ENCODE assay signal across 13 cellular contexts in the genomic region with DNA sequence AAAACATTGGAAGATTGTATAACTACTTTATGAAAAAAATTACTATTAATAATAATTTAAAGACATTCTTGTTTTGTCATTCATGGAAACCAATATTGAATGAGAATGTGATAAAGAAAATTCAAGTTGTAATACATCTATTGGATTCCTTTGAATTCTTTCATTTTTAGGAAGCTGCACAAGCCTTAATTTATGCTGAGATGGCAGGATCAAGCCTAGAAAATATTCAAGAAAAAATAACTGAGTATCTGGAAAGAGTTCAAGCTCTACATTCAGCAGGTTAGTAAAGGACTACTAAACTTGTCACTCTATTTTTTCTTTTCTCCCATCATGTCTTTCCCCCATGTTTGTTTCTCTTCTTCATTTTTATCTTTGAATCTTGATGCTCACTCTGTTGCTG. TPM values are rescaled to one million over a fixed set of nuclear protein-coding genes. Genes with fewer than 3 reads are reported as not detected.
A peak's percentile ranks its signal among the peaks of the same experiment; 100 is the strongest.
DNase-seq lines count a peak whose midpoint lies in the region; ATAC-seq lines count a peak whose summit lies in the region.
"Had no signal": no experiment of that assay in that cellular context is flagged by ENCODE, and none has a peak within 500 bp of the region (broad histone marks: within the 10 kb centered on the region; RNA-seq: fewer than 3 reads in every experiment).

No MANE protein-coding gene starts in this region.

- peaks cover 10% of the 10 kb centered on the region for H3K36me3 Mint-ChIP-seq in activated naive CD8-positive, alpha-beta T cell
- H3K36me3 Mint-ChIP-seq in activated naive CD8-positive, alpha-beta T cell treated with anti-CD3 and anti-CD28 coated beads for 36 hours: peaks cover 11% of the 10 kb centered on the region
- no peaks in the 10 kb centered on the region for H3K36me3 Mint-ChIP-seq in T-helper 17 cell (ENCODE audit: low read depth)
- peaks cover 43% of the 10 kb centered on the region for H3K36me3 Mint-ChIP-seq in central memory CD8-positive, alpha-beta T cell (ENCODE audit: insufficient read depth)

- H3K9me3 ChIP-seq in T-helper 17 cell (ENCODE audit: control insufficient read depth, low read length, poor library complexity, severe bottlenecking): no peaks in the 10 kb centered on the region
- H3K9me3 ChIP-seq: BLaER1 had no signal

- H3K4me1 Mint-ChIP-seq in activated naive CD8-positive, alpha-beta T cell (ENCODE audit: low read depth): peaks cover 41% of the 10 kb centered on the region
- peaks cover 23% of the 10 kb centered on the region for H3K4me1 Mint-ChIP-seq in activated naive CD8-positive, alpha-beta T cell treated with anti-CD3 and anti-CD28 coated beads for 36 hours
- H3K4me1 Mint-ChIP-seq in T-helper 17 cell: peaks cover 17% of the 10 kb centered on the region
- peaks cover 42% of the 10 kb centered on the region for H3K4me1 Mint-ChIP-seq in central memory CD8-positive, alpha-beta T cell

- H3K27ac Mint-ChIP-seq in activated naive CD8-positive, alpha-beta T cell: peak overlapping the region; percentile 52
- no peak overlapping the region for H3K27ac Mint-ChIP-seq in activated naive CD8-positive, alpha-beta T cell treated with anti-CD3 and anti-CD28 coated beads for 36 hours
- peak overlapping the region; percentile 57 for H3K27ac Mint-ChIP-seq in T-helper 17 cell
- peak overlapping the region; percentile 47 for H3K27ac Mint-ChIP-seq in central memory CD8-positive, alpha-beta T cell (ENCODE audit: low read depth)

- no peak for DNase-seq in activated naive CD8-positive, alpha-beta T cell treated with anti-CD3 and anti-CD28 coated beads for 36 hours
- DNase-seq in T-helper 17 cell (no peak), NCI-H748 treated with DMSO at 0.1 percent for 48 hours (lab: John Stamatoyannopoulos, UW) (no peak), NCI-H2171 (lab: John Stamatoyannopoulos, UW) (no peak)
- no peak for DNase-seq in central memory CD8-positive, alpha-beta T cell (ENCODE audit: low spot score in 2 of 2)
- DNase-seq: CD4-positive, alpha-beta memory T cell; DMS79 treated with DMSO at 0.1 percent for 48 hours; GF-D8; H9 had no signal

- no peak overlapping the region for H3K4me3 Mint-ChIP-seq in activated naive CD8-positive, alpha-beta T cell
- H3K4me3 Mint-ChIP-seq in activated naive CD8-positive, alpha-beta T cell treated with anti-CD3 and anti-CD28 coated beads for 36 hours: no peak overlapping the region
- H3K4me3 Mint-ChIP-seq in T-helper 17 cell: no peak overlapping the region
- H3K4me3 Mint-ChIP-seq in central memory CD8-positive, alpha-beta T cell: no peak overlapping the region
- H3K4me3 Mint-ChIP-seq: CD14-positive monocyte, H9 had no signal

- H3K27me3 Mint-ChIP-seq in activated naive CD8-positive, alpha-beta T cell: no peaks in the 10 kb centered on the region
- H3K27me3 Mint-ChIP-seq in activated naive CD8-positive, alpha-beta T cell treated with anti-CD3 and anti-CD28 coated beads for 36 hours: no peaks in the 10 kb centered on the region
- H3K27me3 Mint-ChIP-seq in T-helper 17 cell: no peaks in the 10 kb centered on the region
- H3K27me3 Mint-ChIP-seq in central memory CD8-positive, alpha-beta T cell: no peaks in the 10 kb centered on the region
- H3K27me3 Mint-ChIP-seq: CD4-positive, alpha-beta memory T cell had no signal

- H3K9me3 Mint-ChIP-seq in activated naive CD8-positive, alpha-beta T cell (ENCODE audit: low read depth): no peaks in the 10 kb centered on the region
- H3K9me3 Mint-ChIP-seq in activated naive CD8-positive, alpha-beta T cell treated with anti-CD3 and anti-CD28 coated beads for 36 hours: no peaks in the 10 kb centered on the region
- H3K9me3 Mint-ChIP-seq in central memory CD8-positive, alpha-beta T cell: no peaks in the 10 kb centered on the region
- H3K9me3 Mint-ChIP-seq: CD14-positive monocyte; CD4-positive, alpha-beta memory T cell; H9 had no signal

- ATAC-seq in T-helper 17 cell (no peak), HG02623 (IDR thresholded peaks at IDR 0.05; ENCODE audit: unreplicated experiment) (no peak)
- no peak for ATAC-seq in central memory CD8-positive, alpha-beta T cell (replicated peaks; ENCODE audit: extremely low read depth, poor library complexity, severe bottlenecking)

RNA-seq across cellular contexts. Expression of gene CAPN7, which starts 5.9 kb away (rescaled TPM):
- total RNA-seq in activated naive CD8-positive, alpha-beta T cell treated with anti-CD3 and anti-CD28 coated beads for 36 hours: 10 to 100 TPM; 20.4 to 23.6 TPM
- total RNA-seq in T-helper 17 cell: 10 to 100 TPM; 54.6 to 61.2 TPM
